Comparison of ENCODE assay signal across 1 cellular context in the genomic region with DNA sequence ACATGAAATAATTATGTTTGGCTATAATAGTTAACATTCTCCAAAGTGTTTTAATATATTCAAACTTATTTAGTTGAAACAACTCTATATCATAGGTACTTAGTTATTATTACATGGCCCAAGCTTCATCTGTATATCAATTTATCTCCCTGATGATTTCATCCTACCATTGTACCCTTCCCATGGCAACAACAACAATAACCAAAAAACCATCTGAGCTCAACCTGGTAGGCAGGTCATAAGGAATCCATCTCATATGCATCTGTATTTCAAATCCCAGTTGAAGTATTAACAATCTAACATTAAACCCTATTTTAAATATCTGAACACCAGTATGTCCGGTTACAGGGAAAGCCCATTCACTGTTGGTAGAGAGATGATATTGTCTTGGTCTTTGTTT.
TF ChIP-seq lines count a peak whose summit lies in the region.

No MANE protein-coding gene starts in this region.

TF ChIP-seq in A549, 52 proteins besides CTCF, POLR2A, EP300 and RAD21:
- TF ChIP-seq, protein P1, sequence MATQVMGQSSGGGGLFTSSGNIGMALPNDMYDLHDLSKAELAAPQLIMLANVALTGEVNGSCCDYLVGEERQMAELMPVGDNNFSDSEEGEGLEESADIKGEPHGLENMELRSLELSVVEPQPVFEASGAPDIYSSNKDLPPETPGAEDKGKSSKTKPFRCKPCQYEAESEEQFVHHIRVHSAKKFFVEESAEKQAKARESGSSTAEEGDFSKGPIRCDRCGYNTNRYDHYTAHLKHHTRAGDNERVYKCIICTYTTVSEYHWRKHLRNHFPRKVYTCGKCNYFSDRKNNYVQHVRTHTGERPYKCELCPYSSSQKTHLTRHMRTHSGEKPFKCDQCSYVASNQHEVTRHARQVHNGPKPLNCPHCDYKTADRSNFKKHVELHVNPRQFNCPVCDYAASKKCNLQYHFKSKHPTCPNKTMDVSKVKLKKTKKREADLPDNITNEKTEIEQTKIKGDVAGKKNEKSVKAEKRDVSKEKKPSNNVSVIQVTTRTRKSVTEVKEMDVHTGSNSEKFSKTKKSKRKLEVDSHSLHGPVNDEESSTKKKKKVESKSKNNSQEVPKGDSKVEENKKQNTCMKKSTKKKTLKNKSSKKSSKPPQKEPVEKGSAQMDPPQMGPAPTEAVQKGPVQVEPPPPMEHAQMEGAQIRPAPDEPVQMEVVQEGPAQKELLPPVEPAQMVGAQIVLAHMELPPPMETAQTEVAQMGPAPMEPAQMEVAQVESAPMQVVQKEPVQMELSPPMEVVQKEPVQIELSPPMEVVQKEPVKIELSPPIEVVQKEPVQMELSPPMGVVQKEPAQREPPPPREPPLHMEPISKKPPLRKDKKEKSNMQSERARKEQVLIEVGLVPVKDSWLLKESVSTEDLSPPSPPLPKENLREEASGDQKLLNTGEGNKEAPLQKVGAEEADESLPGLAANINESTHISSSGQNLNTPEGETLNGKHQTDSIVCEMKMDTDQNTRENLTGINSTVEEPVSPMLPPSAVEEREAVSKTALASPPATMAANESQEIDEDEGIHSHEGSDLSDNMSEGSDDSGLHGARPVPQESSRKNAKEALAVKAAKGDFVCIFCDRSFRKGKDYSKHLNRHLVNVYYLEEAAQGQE (IDR thresholded peaks at IDR 0.05), result no peak
